Comparison of ENCODE assay signal across 13 cellular contexts in the genomic region with DNA sequence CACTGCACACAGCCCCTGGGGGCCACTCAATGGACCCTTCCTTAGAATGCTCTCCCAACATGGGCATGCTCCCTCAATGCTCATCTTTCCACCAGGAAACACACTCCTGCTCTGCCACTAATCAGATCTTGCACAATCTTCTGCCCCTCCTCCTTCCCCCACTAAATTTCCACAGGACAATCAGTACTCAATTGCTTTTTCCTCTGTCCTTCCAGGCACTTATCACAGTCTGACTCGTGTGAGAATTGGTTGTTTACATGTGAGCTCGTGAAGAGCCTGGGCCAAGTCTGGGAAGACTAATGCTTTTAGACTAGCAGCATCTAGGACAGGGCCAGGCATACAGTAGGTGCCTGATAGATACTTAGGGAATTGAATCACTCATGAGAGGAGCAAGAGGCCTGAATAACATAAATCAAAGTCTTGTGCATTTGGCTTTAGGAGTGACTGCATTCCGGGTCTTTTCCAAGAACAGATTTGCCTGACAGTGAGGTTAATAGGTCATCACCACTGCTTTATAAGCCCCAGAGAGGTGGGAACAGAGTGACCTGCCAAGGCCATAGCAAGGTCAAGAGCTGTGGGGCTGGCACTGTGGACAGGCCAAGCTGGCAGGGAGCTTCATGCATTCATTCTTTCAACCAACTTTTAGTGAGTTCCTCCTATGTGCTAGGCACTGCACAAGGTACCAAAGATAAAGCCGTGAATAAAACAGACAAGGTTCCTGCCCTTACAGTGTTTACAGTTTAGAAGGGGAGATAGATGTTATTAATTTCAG. TPM values are rescaled to one million over a fixed set of nuclear protein-coding genes. Genes with fewer than 3 reads are reported as not detected.
DNase-seq lines count a peak whose midpoint lies in the region; ATAC-seq and TF ChIP-seq lines count a peak whose summit lies in the region.
"Had no signal": no experiment of that assay in that cellular context is flagged by ENCODE, and none has a peak within 500 bp of the region (broad histone marks: within the 10 kb centered on the region; RNA-seq: fewer than 3 reads in every experiment).

No MANE protein-coding gene starts in this region.

- DNase-seq in IMR-90 = no peak
- DNase-seq in cerebellar cortex (ENCODE audit: low spot score) = peak; percentile 14
- DNase-seq in left colon = no peak
- DNase-seq in COLO829 (ENCODE audit: low spot score) = no peak
- DNase-seq in colonic mucosa = no peak
- no peak for DNase-seq in PC-3
- no peak for DNase-seq in NOMO-1 (lab: John Stamatoyannopoulos, UW; ENCODE audit: unreplicated experiment in 2 of 2)
- DNase-seq: activated CD8-positive, alpha-beta T cell treated with anti-CD3 and anti-CD28 coated beads for 36 hours; activated naive CD8-positive, alpha-beta T cell treated with anti-CD3 and anti-CD28 coated beads for 36 hours; erythroblast; H7 had no signal

- H4K20me1 ChIP-seq in IMR-90 (ENCODE audit: insufficient read depth, low read length) = no peaks in the 10 kb centered on the region
- no peaks in the 10 kb centered on the region for H4K20me1 ChIP-seq in PC-3 (ENCODE audit: low read length)

- no peaks in the 10 kb centered on the region for H3F3A ChIP-seq in PC-3 (ENCODE audit: low read length, unreplicated experiment)

- no peaks in the 10 kb centered on the region for H3K79me2 ChIP-seq in PC-3 (ENCODE audit: low read length)

- TF ChIP-seq CTCF in IMR-90 (conservative IDR thresholded peaks at IDR 0.05; ENCODE audit: low read depth, low read length) (no peak), colonic mucosa (IDR thresholded peaks at IDR 0.05) (no peak), PC-3 (conservative IDR thresholded peaks at IDR 0.05; ENCODE audit: low read depth, low read length) (no peak)

- H3K9ac ChIP-seq in IMR-90 (ENCODE audit: low read depth, low read length) (no peak overlapping the region), skeletal muscle tissue (ENCODE audit: low read depth in 1 of 3, low read length in 3 of 3) (no peak overlapping the region), colonic mucosa (ENCODE audit: low read depth in 2 of 2, low read length in 2 of 2) (no peak overlapping the region), PC-3 (ENCODE audit: low read length) (no peak overlapping the region)

- no peak overlapping the region for H3K27ac ChIP-seq in IMR-90 (ENCODE audit: insufficient read depth, low read length)
- peak overlapping the region; percentile 38 for H3K27ac ChIP-seq in skeletal muscle tissue (ENCODE audit: low read depth, low read length)
- H3K27ac ChIP-seq in colonic mucosa = no peak overlapping the region
- H3K27ac ChIP-seq in PC-3 (ENCODE audit: low read length) = no peak overlapping the region

- H2AK9ac ChIP-seq in IMR-90 (replicated peaks; ENCODE audit: low read depth, low read length, poor library complexity) = no peak overlapping the region

- H2AK5ac ChIP-seq in IMR-90 (ENCODE audit: low read depth, low read length) = no peak overlapping the region

- H3K27me3 ChIP-seq in IMR-90 (ENCODE audit: control insufficient read depth, insufficient read depth, low read length) (peaks cover 26% of the 10 kb centered on the region), skeletal muscle tissue (ENCODE audit: control insufficient read depth in 3 of 3, insufficient read depth in 3 of 3, low read length in 3 of 3) (peaks cover 0 to 5% (median 0%) of the 10 kb centered on the region in 3 donors), colonic mucosa (no peaks in the 10 kb centered on the region), PC-3 (ENCODE audit: low read length) (no peaks in the 10 kb centered on the region)

- H3K56ac ChIP-seq in IMR-90 (ENCODE audit: extremely low read depth, insufficient read depth, low read length) = no peak overlapping the region

- H3K14ac ChIP-seq in IMR-90 (replicated peaks; ENCODE audit: low read depth, low read length) = no peak overlapping the region

- no peak overlapping the region for H2BK20ac ChIP-seq in IMR-90 (ENCODE audit: low read depth, low read length)

- no peak for TF ChIP-seq RAD21 in IMR-90 (IDR thresholded peaks at IDR 0.05; ENCODE audit: low read length)

- no peak overlapping the region for H4K5ac ChIP-seq in IMR-90 (ENCODE audit: low read depth, low read length)

- intact Hi-C loops in IMR-90 (cut with micrococcal nuclease) (no loop called here), left colon (cut with DNase I, micrococcal nuclease) (no loop called here), colonic mucosa (cut with DNase I) (no loop called here), PC-3 (cut with micrococcal nuclease) (no loop called here)

- H2BK120ac ChIP-seq in IMR-90 (ENCODE audit: low read depth, low read length) = no peak overlapping the region

- H3K23ac ChIP-seq in IMR-90 (ENCODE audit: low read depth, low read length) = no peak overlapping the region

- H2BK15ac ChIP-seq in IMR-90 (ENCODE audit: low read depth, low read length) = no peak overlapping the region

- TF ChIP-seq POLR2A in IMR-90 (IDR thresholded peaks at IDR 0.05; ENCODE audit: low read depth, low read length) = no peak

- no peak overlapping the region for H4K91ac ChIP-seq in IMR-90 (ENCODE audit: insufficient read depth, low read depth, low read length)

- no peak for ATAC-seq in IMR-90 (ENCODE audit: low read depth)
- ATAC-seq in left colon = peak; percentile 5
- no peak for ATAC-seq in PC-3
- ATAC-seq: activated CD8-positive, alpha-beta T cell treated with anti-CD3 and anti-CD28 coated beads for 36 hours had no signal

- CTCF ChIA-PET in IMR-90 (lab: Yijun Ruan, JAX) (no interaction called here), PC-3 (lab: Charles Lee) (no interaction called here)

- WGBS in IMR-90 (ENCODE audit: extremely low coverage in 2 of 2, insufficient read length in 1 of 2), 2 experiments = no CpG with 5 or more reads among the region's 4 CpGs

- POLR2A ChIA-PET in IMR-90 (lab: Charles Lee; ENCODE audit: unreplicated experiment) = no interaction called here
- POLR2A ChIA-PET in PC-3 (lab: Charles Lee; ENCODE audit: unreplicated experiment) = no interaction called here

- no peaks in the 10 kb centered on the region for H3K79me1 ChIP-seq in IMR-90 (ENCODE audit: low read depth in 1 of 2, low read length in 2 of 2)

- H2BK5ac ChIP-seq in IMR-90 (ENCODE audit: low read depth, low read length, poor library complexity, severe bottlenecking) = no peak overlapping the region

- no peaks in the 10 kb centered on the region for H3K4me1 ChIP-seq in IMR-90 (ENCODE audit: control insufficient read depth, insufficient read depth, low read length)
- H3K4me1 ChIP-seq in skeletal muscle tissue (ENCODE audit: control insufficient read depth in 3 of 3, insufficient read depth in 3 of 3, low read length in 3 of 3) = peaks cover 27 to 37% (median 30%) of the 10 kb centered on the region in 3 donors
- no peaks in the 10 kb centered on the region for H3K4me1 ChIP-seq in colonic mucosa
- peaks cover 11% of the 10 kb centered on the region for H3K4me1 ChIP-seq in PC-3 (ENCODE audit: insufficient read depth, low read length)

- H3K36me3 ChIP-seq in IMR-90 (ENCODE audit: control insufficient read depth, insufficient read depth, low read length) (no peaks in the 10 kb centered on the region), skeletal muscle tissue (ENCODE audit: control insufficient read depth in 3 of 3, insufficient read depth in 3 of 3, low read length in 3 of 3) (no peaks in the 10 kb centered on the region), colonic mucosa (no peaks in the 10 kb centered on the region), PC-3 (ENCODE audit: low read depth, low read length) (no peaks in the 10 kb centered on the region)

- no peak overlapping the region for H2AFZ ChIP-seq in IMR-90 (replicated peaks; ENCODE audit: low read length, poor library complexity)
- no peak overlapping the region for H2AFZ ChIP-seq in PC-3 (ENCODE audit: low read length)

- H3K4me2 ChIP-seq in IMR-90 (ENCODE audit: low read depth, low read length) = no peak overlapping the region
- H3K4me2 ChIP-seq in PC-3 (ENCODE audit: low read length) = no peak overlapping the region

- H3K4me3 ChIP-seq in IMR-90 (ENCODE audit: insufficient read depth, low read depth, low read length) (no peak overlapping the region), skeletal muscle tissue (ENCODE audit: low read length in 3 of 3) (no peak overlapping the region), colonic mucosa (no peak overlapping the region), PC-3 (ENCODE audit: low read length) (no peak overlapping the region)
- H3K4me3 ChIP-seq: skin epidermis had no signal

- no peak overlapping the region for H4K8ac ChIP-seq in IMR-90 (ENCODE audit: low read depth in 2 of 2, low read length in 2 of 2)

- H3K9me3 ChIP-seq in IMR-90 (ENCODE audit: control insufficient read depth, insufficient read depth, low read length) (no peaks in the 10 kb centered on the region), skeletal muscle tissue (ENCODE audit: control insufficient read depth in 3 of 3, low read length in 3 of 3) (no peaks in the 10 kb centered on the region), colonic mucosa (no peaks in the 10 kb centered on the region), PC-3 (ENCODE audit: low read length) (no peaks in the 10 kb centered on the region)

- H3K18ac ChIP-seq in IMR-90 (ENCODE audit: low read depth, low read length) = no peak overlapping the region

- dilution Hi-C loops in IMR-90 (cut with HindIII; ENCODE audit: low sequenced_read_pairs, unreplicated experiment) = no loop called here

- in situ Hi-C loops in IMR-90 (cut with MboI; ENCODE audit: low sequenced_read_pairs) = no loop called here

- H3K4ac ChIP-seq in IMR-90 (ENCODE audit: low read depth, low read length) = no peak overlapping the region

- BruUV-seq in IMR-90 (replicated peaks; lab: Mats Ljungman, UMichigan) (no TSS peak), PC-3 (replicated peaks; lab: Mats Ljungman, UMichigan) (no TSS peak)

- H3K9me2 ChIP-seq in PC-3 (replicated peaks; ENCODE audit: low read length) = no peaks in the 10 kb centered on the region

- H3K9me1 ChIP-seq in IMR-90 (ENCODE audit: insufficient read depth, low read length) = no peaks in the 10 kb centered on the region

TF ChIP-seq in IMR-90, 13 proteins besides CTCF, POLR2A, EP300 and RAD21:
- TF ChIP-seq CEBPB (IDR thresholded peaks at IDR 0.05; ENCODE audit: low read depth, low read length) (peak; percentile 62), CHD1 (IDR thresholded peaks at IDR 0.05; ENCODE audit: low read depth, low read length) (no peak)

RNA-seq across cellular contexts. Expression of gene PRPS1, which starts 55.0 kb away (rescaled TPM):
- 137 and 162 TPM in 2 replicates for total RNA-seq in IMR-90 (2012; rRNA removed)
- 113 and 118 TPM in 2 replicates for polyA plus RNA-seq in IMR-90 (2012; rRNA removed)
- 38.7 and 103 TPM in 2 replicates for polyA plus RNA-seq in IMR-90 (2012; cell fraction: cytosol; rRNA removed)
- polyA plus RNA-seq in IMR-90 (2012; cell fraction: nucleus; rRNA removed; ENCODE audit: low replicate concordance) = 19.0 and 61.9 TPM in 2 replicates
- total RNA-seq in left colon = 1 to 10 TPM; 8.1 to 9.4 TPM
- 23.0 TPM for total RNA-seq in skeletal muscle tissue
- 10 to 100 TPM; 12.2 to 20.3 TPM for total RNA-seq in colonic mucosa
- 57.0 and 70.8 TPM in 2 replicates for total RNA-seq in PC-3 (2014; rRNA removed)
